In the genomic region with DNA sequence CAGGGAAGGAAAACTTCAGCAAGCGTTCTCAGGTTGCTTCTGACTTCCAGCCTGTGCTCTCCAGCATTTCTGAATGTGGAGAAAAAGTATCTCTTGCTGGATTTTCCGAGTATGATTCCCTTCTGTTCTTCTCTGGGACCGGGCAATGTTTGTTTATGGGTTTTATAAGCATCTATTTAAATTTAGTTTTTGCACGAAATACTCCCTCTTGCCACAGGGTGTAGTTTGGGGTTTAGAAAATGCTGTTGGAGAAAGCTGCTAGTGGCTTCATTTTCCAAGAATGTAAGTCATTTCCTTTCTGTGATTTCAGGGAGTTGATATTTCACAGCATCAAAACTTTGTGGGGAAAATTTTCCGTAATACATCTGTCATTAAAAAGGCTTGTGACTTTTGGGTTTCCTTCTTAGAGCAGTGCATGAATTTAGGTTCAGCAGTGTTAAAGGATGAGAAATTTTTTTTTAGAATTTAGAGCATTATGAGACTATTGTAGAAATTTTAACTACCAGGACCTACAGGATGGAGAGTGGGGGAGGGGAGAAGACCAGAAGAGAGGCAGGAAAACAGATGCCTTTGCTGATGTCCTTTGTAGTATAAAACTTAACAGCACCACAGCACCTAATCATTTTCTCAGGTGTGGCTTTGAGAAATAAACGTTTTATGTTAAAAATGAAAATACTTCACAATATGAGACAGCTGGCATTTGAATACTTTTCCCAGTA, we compare ENCODE assay signal across 8 cellular contexts. TPM values are rescaled to one million over a fixed set of nuclear protein-coding genes. Genes with fewer than 3 reads are reported as not detected.
DNase-seq lines count a peak whose midpoint lies in the region; ATAC-seq lines count a peak whose summit lies in the region.

No MANE protein-coding gene starts in this region.

- peaks cover 21 to 35% (median 26%) of the 10 kb centered on the region in 3 donors for H3K27me3 Mint-ChIP-seq in immature natural killer cell (ENCODE audit: low read depth in 3 of 3)
- peaks cover 28 to 35% of the 10 kb centered on the region in 2 donors for H3K27me3 Mint-ChIP-seq in stimulated activated naive B cell treated with anti-CD40 and anti-IgM and Interleukin-4, amounts not matched to agents 10 μg/mL and 1 μg/mL and 100 μg/mL, for 72 hours

- peak overlapping the region in 3 of 6 donors; percentile 15 to 58 (median 22) for H3K27ac Mint-ChIP-seq in immature natural killer cell
- no peak overlapping the region for H3K27ac Mint-ChIP-seq in stimulated activated naive B cell treated with anti-CD40 and anti-IgM and Interleukin-4, amounts not matched to agents 10 μg/mL and 1 μg/mL and 100 μg/mL, for 72 hours

- H3K4me1 Mint-ChIP-seq in immature natural killer cell, result peaks cover 18 to 25% of the 10 kb centered on the region in 2 donors
- H3K4me1 Mint-ChIP-seq in stimulated activated naive B cell treated with anti-CD40 and anti-IgM and Interleukin-4, amounts not matched to agents 10 μg/mL and 1 μg/mL and 100 μg/mL, for 72 hours, result peaks cover 2 to 18% of the 10 kb centered on the region in 2 donors

- no peak for ATAC-seq in stimulated activated naive B cell treated with anti-CD40 and anti-IgM and Interleukin-4, amounts not matched to agents 10 μg/mL and 1 μg/mL and 100 μg/mL, for 72 hours (replicated peaks)
- ATAC-seq in GM18517 (IDR thresholded peaks at IDR 0.05; ENCODE audit: unreplicated experiment) (no peak), HG03196 (IDR thresholded peaks at IDR 0.05; ENCODE audit: unreplicated experiment) (no peak), GM18867 (IDR thresholded peaks at IDR 0.05; ENCODE audit: unreplicated experiment) (no peak)

- no peaks in the 10 kb centered on the region for H3K9me3 Mint-ChIP-seq in immature natural killer cell
- H3K9me3 Mint-ChIP-seq in stimulated activated naive B cell treated with anti-CD40 and anti-IgM and Interleukin-4, amounts not matched to agents 10 μg/mL and 1 μg/mL and 100 μg/mL, for 72 hours, result no peaks in the 10 kb centered on the region

- peaks cover 0 to under 1% (median 0%) of the 10 kb centered on the region in 3 donors for H3K36me3 Mint-ChIP-seq in immature natural killer cell
- no peaks in the 10 kb centered on the region for H3K36me3 Mint-ChIP-seq in stimulated activated naive B cell treated with anti-CD40 and anti-IgM and Interleukin-4, amounts not matched to agents 10 μg/mL and 1 μg/mL and 100 μg/mL, for 72 hours

- peak; percentile 81 for DNase-seq in EL
- peak; percentile 83 for DNase-seq in M059J (ENCODE audit: low read depth)
- DNase-seq in amniotic stem cell (lab: John Stamatoyannopoulos, UW), result peak; percentile 39
- DNase-seq in immature natural killer cell, result no peak
- no peak for DNase-seq in stimulated activated naive B cell treated with anti-CD40 and anti-IgM and Interleukin-4, amounts not matched to agents 10 μg/mL and 1 μg/mL and 100 μg/mL, for 72 hours

- H3K4me3 Mint-ChIP-seq in immature natural killer cell, result peak overlapping the region; percentile 80 to 87 (median 83)
- peak overlapping the region; percentile 82 to 86 for H3K4me3 Mint-ChIP-seq in stimulated activated naive B cell treated with anti-CD40 and anti-IgM and Interleukin-4, amounts not matched to agents 10 μg/mL and 1 μg/mL and 100 μg/mL, for 72 hours

RNA-seq across cellular contexts. Expression of a gene that starts 1.5 kb away (rescaled TPM):
- total RNA-seq in M059J (2014; rRNA removed; shearing (Covaris generic)), result 131 and 132 TPM in 2 replicates
- 1 to 10 TPM in 1 of 3 donors, under 1 TPM in 2; 0.30 to 7.0 (median 0.84) TPM for polyA plus RNA-seq in immature natural killer cell

Comparison
In these comparisons a context has a peak if more than half of its experiments do, and no peak if none do; other contexts are left out.
1. DNase-seq: peak in EL (single experiment), M059J (single experiment) and amniotic stem cell (single experiment); none in immature natural killer cell (0 of 3) and stimulated activated naive B cell treated with anti-CD40 and anti-IgM and Interleukin-4, amounts not matched to agents 10 μg/mL and 1 μg/mL and 100 μg/mL, for 72 hours (single experiment).